ENCODE assay signal across 16 cellular contexts in genomic region chr19:16497837-16498236, GRCh38. TPM values are rescaled to one million over a fixed set of nuclear protein-coding genes. Genes with fewer than 3 reads are reported as not detected.
DNase-seq lines count a peak whose midpoint lies in the region; ATAC-seq and TF ChIP-seq lines count a peak whose summit lies in the region.
"Had no signal": no experiment of that assay in that cellular context is flagged by ENCODE, and none has a peak within 500 bp of the region (broad histone marks: within the 10 kb centered on the region; RNA-seq: fewer than 3 reads in every experiment).

No MANE protein-coding gene starts in this region.

- H3F3A ChIP-seq in PC-3 (ENCODE audit: low read length, unreplicated experiment) = no peaks in the 10 kb centered on the region

- peaks cover 0 to 2% of the 10 kb centered on the region in 2 donors for H3K36me3 Mint-ChIP-seq in activated T-cell treated with anti-CD3 and anti-CD28 coated beads, Interleukin-2, amount 50 U/mL, for 72 hours (ENCODE audit: insufficient read depth in 2 of 2)
- H3K36me3 Mint-ChIP-seq in endodermal cell (ENCODE audit: low read depth) = peaks cover 14% of the 10 kb centered on the region

- peaks cover 32% of the 10 kb centered on the region for H3K4me1 Mint-ChIP-seq in activated T-cell treated with anti-CD3 and anti-CD28 coated beads, Interleukin-2, amount 50 U/mL, for 72 hours (ENCODE audit: low read depth)
- peaks cover 9% of the 10 kb centered on the region for H3K4me1 Mint-ChIP-seq in endodermal cell

- H3K27ac Mint-ChIP-seq in activated T-cell treated with anti-CD3 and anti-CD28 coated beads, Interleukin-2, amount 50 U/mL, for 72 hours = no peak overlapping the region
- peak overlapping the region; percentile 30 for H3K27ac Mint-ChIP-seq in endodermal cell

- TF ChIP-seq CTCF in PC-3 (conservative IDR thresholded peaks at IDR 0.05; ENCODE audit: low read depth, low read length) (no peak), endodermal cell (conservative IDR thresholded peaks at IDR 0.05) (no peak), psoas muscle (IDR thresholded peaks at IDR 0.05) (no peak)

- no peak for ATAC-seq in activated T-cell treated with anti-CD3 and anti-CD28 coated beads, Interleukin-2, amount 50 U/mL, for 72 hours (replicated peaks in 1 of 2)
- ATAC-seq in PC-3 (no peak), psoas muscle (no peak), GM19035 (IDR thresholded peaks at IDR 0.05; ENCODE audit: unreplicated experiment) (no peak)

- H3K9ac ChIP-seq in PC-3 (ENCODE audit: low read length) = no peak overlapping the region
- no peak overlapping the region for H3K9ac ChIP-seq in endodermal cell (ENCODE audit: extremely low read depth, low read length, poor library complexity, severe bottlenecking)

- POLR2A ChIA-PET in PC-3 (lab: Charles Lee; ENCODE audit: unreplicated experiment) = no interaction called here

- peaks cover 20% of the 10 kb centered on the region for H3K79me2 ChIP-seq in PC-3 (ENCODE audit: low read length)

- CTCF ChIA-PET in PC-3 (lab: Charles Lee) = no interaction called here

- peak overlapping the region; percentile 89 to 92 for H3K4me3 Mint-ChIP-seq in activated T-cell treated with anti-CD3 and anti-CD28 coated beads, Interleukin-2, amount 50 U/mL, for 72 hours
- peak overlapping the region; percentile 86 for H3K4me3 Mint-ChIP-seq in endodermal cell

- DNase-seq in activated T-cell treated with anti-CD3 and anti-CD28 coated beads, Interleukin-2, amount 50 U/mL, for 72 hours = no peak
- DNase-seq in activated T-cell treated with anti-CD3 and anti-CD28 coated beads, Interleukin-2, amount 50 U/mL, for 1 hour = no peak
- DNase-seq in PC-3 = no peak
- peak; percentile 53 for DNase-seq in endodermal cell
- DNase-seq in psoas muscle = no peak
- no peak for DNase-seq in NCI-H1048 (lab: John Stamatoyannopoulos, UW)
- no peak for DNase-seq in NCI-H510A treated with DMSO at 0.1 percent for 48 hours (lab: John Stamatoyannopoulos, UW)
- DNase-seq: cerebellar nuclear complex, DMS153, foreskin melanocyte, left ventricle myocardium inferior, NCI-H1694 treated with DMSO at 0.1 percent for 48 hours had no signal

- H2AFZ ChIP-seq in PC-3 (ENCODE audit: low read length) = no peak overlapping the region

- H3K9me3 Mint-ChIP-seq in activated T-cell treated with anti-CD3 and anti-CD28 coated beads, Interleukin-2, amount 50 U/mL, for 72 hours = no peaks in the 10 kb centered on the region
- no peaks in the 10 kb centered on the region for H3K9me3 Mint-ChIP-seq in endodermal cell

- BruUV-seq in PC-3 (replicated peaks; lab: Mats Ljungman, UMichigan) = TSS peak; percentile 16

- H3K4me1 ChIP-seq in PC-3 (ENCODE audit: insufficient read depth, low read length) = peaks cover 16% of the 10 kb centered on the region
- H3K4me1 ChIP-seq in endodermal cell (ENCODE audit: control insufficient read depth, insufficient read depth, low read length) = no peaks in the 10 kb centered on the region
- peaks cover 8% of the 10 kb centered on the region for H3K4me1 ChIP-seq in psoas muscle

- H3K4me2 ChIP-seq in PC-3 (ENCODE audit: low read length) = no peak overlapping the region

- H3K27me3 ChIP-seq in PC-3 (ENCODE audit: low read length) (no peaks in the 10 kb centered on the region), endodermal cell (ENCODE audit: control insufficient read depth, insufficient read depth, low read length, poor library complexity, severe bottlenecking) (no peaks in the 10 kb centered on the region), psoas muscle (ENCODE audit: insufficient read depth in 3 of 3, low read length in 2 of 3) (no peaks in the 10 kb centered on the region)

- 83 to 88% methylated on average over 6 of the region's 6 CpGs for WGBS in endodermal cell (ENCODE audit: insufficient coverage in 1 of 2, insufficient read length in 1 of 2), 2 experiments
- 92 to 95% (median 94%) methylated on average over 6 of the region's 6 CpGs for WGBS in psoas muscle, 3 donors

- no peaks in the 10 kb centered on the region for H3K9me2 ChIP-seq in PC-3 (replicated peaks; ENCODE audit: low read length)

- intact Hi-C loops in PC-3 (cut with micrococcal nuclease) (no loop called here), psoas muscle (cut with DNase I) (loop anchor here in 1 of 2 donors (5.0 kb wide), 2 partner anchors 44 to 56 kb away; partner anchors contain the start of gene CHERP)

- H3K27me3 Mint-ChIP-seq in activated T-cell treated with anti-CD3 and anti-CD28 coated beads, Interleukin-2, amount 50 U/mL, for 72 hours (ENCODE audit: low read depth) = no peaks in the 10 kb centered on the region
- H3K27me3 Mint-ChIP-seq in endodermal cell (ENCODE audit: insufficient read depth) = no peaks in the 10 kb centered on the region

- H3K4me3 ChIP-seq in PC-3 (ENCODE audit: low read length) (no peak overlapping the region), endodermal cell (ENCODE audit: low read length) (no peak overlapping the region), psoas muscle (no peak overlapping the region)

- H3K36me3 ChIP-seq in PC-3 (ENCODE audit: low read depth, low read length) = 0 out of 2 replicates have a peak, but pooled peaks cover 5% of the 10 kb centered on the region
- peaks cover 11% of the 10 kb centered on the region for H3K36me3 ChIP-seq in endodermal cell (ENCODE audit: control insufficient read depth, insufficient read depth, low read length)
- H3K36me3 ChIP-seq in psoas muscle (ENCODE audit: insufficient read depth in 1 of 2, low read depth in 1 of 2) = peaks cover 0 to 25% of the 10 kb centered on the region in 2 donors

- H3K27ac ChIP-seq in PC-3 (ENCODE audit: low read length) (no peak overlapping the region), endodermal cell (ENCODE audit: low read depth, low read length) (no peak overlapping the region), psoas muscle (peak overlapping the region; percentile 89)
- H3K27ac ChIP-seq: left ventricle myocardium inferior, SK-N-MC had no signal

- no peaks in the 10 kb centered on the region for H3K9me3 ChIP-seq in PC-3 (ENCODE audit: low read length)
- H3K9me3 ChIP-seq in endodermal cell (ENCODE audit: control insufficient read depth, low read length) = no peaks in the 10 kb centered on the region
- H3K9me3 ChIP-seq in psoas muscle = no peaks in the 10 kb centered on the region
- H3K9me3 ChIP-seq: left ventricle myocardium inferior had no signal

- H4K20me1 ChIP-seq in PC-3 (ENCODE audit: low read length) = no peaks in the 10 kb centered on the region

RNA-seq across cellular contexts. Expression of gene C19orf44, which starts 1.6 kb away (rescaled TPM):
- 1 to 10 TPM; 3.0 to 3.4 TPM for total RNA-seq in activated T-cell treated with anti-CD3 and anti-CD28 coated beads, Interleukin-2, amount 50 U/mL, for 72 hours
- total RNA-seq in PC-3 (2014; rRNA removed) (2.5 and 5.2 TPM in 2 replicates), endodermal cell (1 to 10 TPM; 7.9 TPM), psoas muscle (1 to 10 TPM; 3.8 to 7.1 (median 5.2) TPM)
- 7.0 TPM for polyA plus RNA-seq in endodermal cell (2013, experiment 1 of 2)
- polyA plus RNA-seq in endodermal cell (2013, experiment 2 of 2) = 7.9 TPM
- 1 to 10 TPM; 5.7 to 7.4 (median 6.1) TPM for polyA plus RNA-seq in psoas muscle

RNA-seq across cellular contexts. Expression of gene CALR3, which starts 1.9 kb away (rescaled TPM):
- not detected for total RNA-seq in activated T-cell treated with anti-CD3 and anti-CD28 coated beads, Interleukin-2, amount 50 U/mL, for 72 hours
- total RNA-seq in PC-3 (2014; rRNA removed) = 0.47 TPM in 1 of 2 replicates, not detected in the other
- total RNA-seq in endodermal cell = under 1 TPM in 1 of 2 donors, not detected in 1; 0.27 TPM
- polyA plus RNA-seq in endodermal cell (2013, experiment 1 of 2) = not detected
- not detected for polyA plus RNA-seq in endodermal cell (2013, experiment 2 of 2)
- total RNA-seq in psoas muscle = under 1 TPM in 1 of 4 donors, not detected in 3; 0.32 TPM
- under 1 TPM in 2 of 3 donors, not detected in 1; 0.07 to 0.25 TPM for polyA plus RNA-seq in psoas muscle
- total RNA-seq: left ventricle myocardium inferior, renal cortical epithelial cell, subcutaneous adipose tissue had no signal

RNA-seq across cellular contexts. Expression of gene EPS15L1, which starts 26.1 kb away (rescaled TPM):
- total RNA-seq in activated T-cell treated with anti-CD3 and anti-CD28 coated beads, Interleukin-2, amount 50 U/mL, for 72 hours = 10 to 100 TPM; 29.4 to 34.8 TPM
- total RNA-seq in PC-3 (2014; rRNA removed) = 18.1 and 23.8 TPM in 2 replicates
- 10 to 100 TPM; 35.1 to 43.8 TPM for total RNA-seq in endodermal cell
- polyA plus RNA-seq in endodermal cell (2013, experiment 1 of 2) = 42.0 TPM
- 38.7 TPM for polyA plus RNA-seq in endodermal cell (2013, experiment 2 of 2)
- total RNA-seq in psoas muscle = 100 to 1,000 TPM in 2 of 4 donors, 10 to 100 TPM in 2; 49.1 to 125 (median 86.1) TPM
- 10 to 100 TPM; 60.7 to 80.2 (median 65.4) TPM for polyA plus RNA-seq in psoas muscle

RNA-seq across cellular contexts. Expression of gene CHERP, which starts 44.4 kb away (rescaled TPM):
- 10 to 100 TPM; 54.8 to 59.6 TPM for total RNA-seq in activated T-cell treated with anti-CD3 and anti-CD28 coated beads, Interleukin-2, amount 50 U/mL, for 72 hours
- 13.4 and 24.2 TPM in 2 replicates for total RNA-seq in PC-3 (2014; rRNA removed)
- total RNA-seq in endodermal cell = 10 to 100 TPM; 69.5 to 71.5 TPM
- 57.2 TPM for polyA plus RNA-seq in endodermal cell (2013, experiment 1 of 2)
- 47.1 TPM for polyA plus RNA-seq in endodermal cell (2013, experiment 2 of 2)
- 10 to 100 TPM; 30.1 to 36.2 (median 33.5) TPM for total RNA-seq in psoas muscle
- 10 to 100 TPM; 17.0 to 28.1 (median 25.0) TPM for polyA plus RNA-seq in psoas muscle
